In the genomic region with DNA sequence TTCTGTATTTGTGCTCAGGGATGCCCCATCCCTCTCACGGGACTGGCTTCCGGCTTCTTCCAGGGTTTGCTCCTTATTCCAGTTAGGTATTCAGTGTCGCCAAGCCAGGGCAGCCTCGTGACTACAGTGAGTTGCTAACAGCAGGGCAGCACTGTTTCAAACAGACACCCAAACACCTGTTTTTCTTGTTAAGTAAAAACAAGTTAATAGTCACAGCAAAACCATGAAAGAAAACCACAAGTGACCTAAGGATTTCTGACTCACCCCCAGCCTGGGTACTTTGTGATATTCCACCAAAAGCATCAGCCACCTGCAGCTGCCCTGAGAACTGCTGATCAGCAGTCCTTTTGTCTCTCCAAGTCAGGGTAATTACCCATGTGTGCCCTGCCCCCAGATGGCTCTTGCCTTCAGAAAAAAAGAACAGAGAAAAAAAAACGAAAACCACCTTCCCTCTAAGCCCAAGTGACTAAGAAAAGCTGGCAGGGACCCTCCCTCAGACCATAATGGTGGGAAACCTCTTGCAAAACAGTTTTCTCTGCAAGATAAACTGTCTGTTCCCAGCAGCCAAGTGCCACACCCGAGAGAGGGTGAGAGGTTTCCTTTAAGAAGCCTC, we compare ENCODE assay signal across 8 cellular contexts.
DNase-seq lines count a peak whose midpoint lies in the region; ATAC-seq, FAIRE-seq and TF ChIP-seq lines count a peak whose summit lies in the region.

No MANE protein-coding gene starts in this region.

- H3K9me3 Mint-ChIP-seq in natural killer cell = no peaks in the 10 kb centered on the region

- peaks cover 18 to 24% of the 10 kb centered on the region in 2 donors for H3K4me1 Mint-ChIP-seq in natural killer cell

- H3K4me3 Mint-ChIP-seq in natural killer cell = no peak overlapping the region

- TF ChIP-seq CTCF in GM12865 (IDR thresholded peaks at IDR 0.05; ENCODE audit: insufficient read depth, low read depth, low read length, missing control alignments) (no peak), natural killer cell (IDR thresholded peaks at IDR 0.05) (no peak)

- peak overlapping the region; percentile 43 for H3K9ac ChIP-seq in HUES64 (ENCODE audit: low read depth, low read length)

- DNase-seq in GM12865 (ENCODE audit: low read depth) = peak; percentile 91
- DNase-seq in central memory CD4-positive, alpha-beta T cell = peak; percentile 14
- DNase-seq in natural killer cell = no peak
- DNase-seq in frontal cortex (ENCODE audit: low spot score in 2 of 2) = no peak
- DNase-seq in SKM-1 (lab: John Stamatoyannopoulos, UW; ENCODE audit: unreplicated experiment) = no peak

- no peaks in the 10 kb centered on the region for H3K27me3 ChIP-seq in HUES64 (ENCODE audit: insufficient read depth, low read length)

- WGBS in HUES64 = 18% methylated on average over 6 of the region's 6 CpGs

- no peak for FAIRE-seq in frontal cortex (lab: Jason Lieb, UNC)

- ATAC-seq in GM21825 (IDR thresholded peaks at IDR 0.05; ENCODE audit: unreplicated experiment) = peak; percentile 91
- peak; percentile 43 for ATAC-seq in SK-N-SH treated with all-trans-retinoic acid at 6 μM for 48 hours
- peak; percentile 52 to 69 (median 55) for ATAC-seq in natural killer cell

- intact Hi-C loops in natural killer cell (cut with micrococcal nuclease) = loop anchor here (10.0 kb wide), 1 partner anchor 891 kb away; no protein-coding TSS in a partner anchor

- H3K36me3 ChIP-seq in HUES64 (ENCODE audit: insufficient read depth, low read length) = no peaks in the 10 kb centered on the region

- no peaks in the 10 kb centered on the region for H3K27me3 Mint-ChIP-seq in natural killer cell (ENCODE audit: low read depth in 2 of 2)

- H3K36me3 Mint-ChIP-seq in natural killer cell = no peaks in the 10 kb centered on the region

- H3K9me3 ChIP-seq in HUES64 (ENCODE audit: insufficient read depth, low read depth, low read length) = no peaks in the 10 kb centered on the region

- H3K4me3 ChIP-seq in GM12865 (ENCODE audit: low read depth, low read length) = no peak overlapping the region
- no peak overlapping the region for H3K4me3 ChIP-seq in HUES64 (ENCODE audit: low read length)

- H3K27ac Mint-ChIP-seq in natural killer cell = peak overlapping the region in 1 of 2 donors; percentile 60

- H3K27ac ChIP-seq in HUES64 (ENCODE audit: low read depth, low read length) = peak overlapping the region; percentile 90

- H3K4me1 ChIP-seq in HUES64 (ENCODE audit: insufficient read depth, low read length) = peaks cover 31% of the 10 kb centered on the region

TF ChIP-seq in SK-N-SH treated with all-trans-retinoic acid at 6 μM for 48 hours, 23 proteins besides CTCF, POLR2A, EP300 and RAD21:
- TF ChIP-seq ZNF70 (CRISPR knock-in tag; IDR thresholded peaks at IDR 0.05) = no peak
- TF ChIP-seq, protein P1, sequence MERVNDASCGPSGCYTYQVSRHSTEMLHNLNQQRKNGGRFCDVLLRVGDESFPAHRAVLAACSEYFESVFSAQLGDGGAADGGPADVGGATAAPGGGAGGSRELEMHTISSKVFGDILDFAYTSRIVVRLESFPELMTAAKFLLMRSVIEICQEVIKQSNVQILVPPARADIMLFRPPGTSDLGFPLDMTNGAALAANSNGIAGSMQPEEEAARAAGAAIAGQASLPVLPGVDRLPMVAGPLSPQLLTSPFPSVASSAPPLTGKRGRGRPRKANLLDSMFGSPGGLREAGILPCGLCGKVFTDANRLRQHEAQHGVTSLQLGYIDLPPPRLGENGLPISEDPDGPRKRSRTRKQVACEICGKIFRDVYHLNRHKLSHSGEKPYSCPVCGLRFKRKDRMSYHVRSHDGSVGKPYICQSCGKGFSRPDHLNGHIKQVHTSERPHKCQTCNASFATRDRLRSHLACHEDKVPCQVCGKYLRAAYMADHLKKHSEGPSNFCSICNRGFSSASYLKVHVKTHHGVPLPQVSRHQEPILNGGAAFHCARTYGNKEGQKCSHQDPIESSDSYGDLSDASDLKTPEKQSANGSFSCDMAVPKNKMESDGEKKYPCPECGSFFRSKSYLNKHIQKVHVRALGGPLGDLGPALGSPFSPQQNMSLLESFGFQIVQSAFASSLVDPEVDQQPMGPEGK (CRISPR knock-in tag; IDR thresholded peaks at IDR 0.05; ENCODE audit: borderline replicate concordance) = no peak
- TF ChIP-seq ESRRG (CRISPR knock-in tag; IDR thresholded peaks at IDR 0.05) = no peak
- no peak for TF ChIP-seq BACH2 (CRISPR knock-in tag; IDR thresholded peaks at IDR 0.05; ENCODE audit: borderline replicate concordance)
- no peak for TF ChIP-seq ZNF565 (CRISPR knock-in tag; conservative IDR thresholded peaks at IDR 0.05; ENCODE audit: low read depth)
- TF ChIP-seq GLIS3 (CRISPR knock-in tag; IDR thresholded peaks at IDR 0.05) = no peak
- no peak for TF ChIP-seq ZNF8 (CRISPR knock-in tag; IDR thresholded peaks at IDR 0.05)
- no peak for TF ChIP-seq CSDC2 (CRISPR knock-in tag; IDR thresholded peaks at IDR 0.05)
- no peak for TF ChIP-seq POU6F1 (CRISPR knock-in tag; IDR thresholded peaks at IDR 0.05; ENCODE audit: borderline replicate concordance, low read depth)
- TF ChIP-seq TCF4 (CRISPR knock-in tag; IDR thresholded peaks at IDR 0.05; ENCODE audit: borderline replicate concordance) = no peak
- no peak for TF ChIP-seq TOX (CRISPR knock-in tag; IDR thresholded peaks at IDR 0.05; ENCODE audit: borderline replicate concordance)
- TF ChIP-seq, protein P2, sequence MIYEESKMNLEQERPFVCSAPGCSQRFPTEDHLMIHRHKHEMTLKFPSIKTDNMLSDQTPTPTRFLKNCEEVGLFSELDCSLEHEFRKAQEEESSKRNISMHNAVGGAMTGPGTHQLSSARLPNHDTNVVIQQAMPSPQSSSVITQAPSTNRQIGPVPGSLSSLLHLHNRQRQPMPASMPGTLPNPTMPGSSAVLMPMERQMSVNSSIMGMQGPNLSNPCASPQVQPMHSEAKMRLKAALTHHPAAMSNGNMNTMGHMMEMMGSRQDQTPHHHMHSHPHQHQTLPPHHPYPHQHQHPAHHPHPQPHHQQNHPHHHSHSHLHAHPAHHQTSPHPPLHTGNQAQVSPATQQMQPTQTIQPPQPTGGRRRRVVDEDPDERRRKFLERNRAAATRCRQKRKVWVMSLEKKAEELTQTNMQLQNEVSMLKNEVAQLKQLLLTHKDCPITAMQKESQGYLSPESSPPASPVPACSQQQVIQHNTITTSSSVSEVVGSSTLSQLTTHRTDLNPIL (CRISPR knock-in tag; IDR thresholded peaks at IDR 0.05; ENCODE audit: low read depth) = no peak

Comparison
In these comparisons a context has a peak if more than half of its experiments do, and no peak if none do; other contexts are left out.
1. DNase-seq: peak in GM12865 (single experiment) and central memory CD4-positive, alpha-beta T cell (single experiment); none in natural killer cell (single experiment), frontal cortex (0 of 2) and SKM-1 (single experiment).
2. Peak in every context shown above with its lines, with median percentiles within 50 percentile points of each other: ATAC-seq.